8 cellular contexts compared by ENCODE assay signal in the genomic region with DNA sequence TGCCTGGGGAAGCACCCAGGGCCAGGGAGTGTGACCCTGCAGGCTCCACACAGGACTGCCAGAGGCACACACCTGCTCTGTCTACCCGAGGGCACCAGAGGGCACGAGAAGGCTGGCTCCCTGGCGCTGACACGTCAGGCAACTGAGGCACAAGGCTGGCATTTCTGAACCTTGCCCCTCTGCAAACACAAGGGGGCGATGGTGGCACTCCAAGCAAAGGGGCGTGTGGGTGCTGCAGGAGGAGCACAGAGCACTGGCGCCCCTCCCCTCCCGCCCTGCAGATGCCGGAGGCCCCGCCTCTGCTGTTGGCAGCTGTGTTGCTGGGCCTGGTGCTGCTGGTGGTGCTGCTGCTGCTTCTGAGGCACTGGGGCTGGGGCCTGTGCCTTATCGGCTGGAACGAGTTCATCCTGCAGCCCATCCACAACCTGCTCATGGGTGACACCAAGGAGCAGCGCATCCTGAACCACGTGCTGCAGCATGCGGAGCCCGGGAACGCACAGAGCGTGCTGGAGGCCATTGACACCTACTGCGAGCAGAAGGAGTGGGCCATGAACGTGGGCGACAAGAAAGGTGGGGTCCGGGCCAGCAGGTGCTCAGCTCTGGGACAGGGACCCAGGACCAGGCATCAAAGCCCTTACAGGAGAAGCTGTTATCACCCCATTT. TPM values are rescaled to one million over a fixed set of nuclear protein-coding genes. Genes with fewer than 3 reads are reported as not detected.
A peak's percentile ranks its signal among the peaks of the same experiment; 100 is the strongest.
DNase-seq lines count a peak whose midpoint lies in the region; ATAC-seq, FAIRE-seq and TF ChIP-seq lines count a peak whose summit lies in the region.

No MANE protein-coding gene starts in this region.

- H3K4me2 ChIP-seq in endothelial cell of umbilical vein (ENCODE audit: insufficient read depth, low read length): no peak overlapping the region

- CTCF ChIA-PET in activated CD8-positive, alpha-beta T cell treated with anti-CD3 and anti-CD28 coated beads for 36 hours (lab: Charles Lee): interaction anchor here (2.2 to 2.3 kb wide), 2 partner anchors 9 to 52 kb away, joined by 8 to 10 read pairs; no protein-coding TSS in a partner anchor
- CTCF ChIA-PET in endothelial cell of umbilical vein (lab: Charles Lee): interaction anchor here (0.6 to 1.7 kb wide), 14 partner anchors 9 to 232 kb away, joined by 3 to 14 read pairs (median 4); no protein-coding TSS in a partner anchor

- peaks cover 28% of the 10 kb centered on the region for H3K4me1 ChIP-seq in endothelial cell of umbilical vein (ENCODE audit: control insufficient read depth, extremely low read depth, insufficient read depth, low read length)

- no peak overlapping the region for H3K27ac Mint-ChIP-seq in activated CD8-positive, alpha-beta T cell treated with anti-CD3 and anti-CD28 coated beads for 36 hours
- H3K27ac Mint-ChIP-seq in stimulated activated memory B cell treated with anti-CD40 and anti-IgM and Interleukin-4, amounts not matched to agents 10 μg/mL and 1 μg/mL and 100 μg/mL, for 72 hours: no peak overlapping the region

- intact Hi-C loops in activated CD8-positive, alpha-beta T cell treated with anti-CD3 and anti-CD28 coated beads for 36 hours (cut with micrococcal nuclease): no loop called here
- intact Hi-C loops in endothelial cell of umbilical vein (cut with micrococcal nuclease): loop anchor here (1.0 to 2.0 kb wide), 2 partner anchors 66 to 118 kb away; partner anchors contain the start of gene DGCR8

- peak; percentile 84 for FAIRE-seq in endothelial cell of umbilical vein (lab: Jason Lieb, UNC)

- POLR2A ChIA-PET in activated CD8-positive, alpha-beta T cell treated with anti-CD3 and anti-CD28 coated beads for 36 hours (lab: Charles Lee): no interaction called here
- POLR2A ChIA-PET in endothelial cell of umbilical vein (lab: Charles Lee): no interaction called here

- peak; percentile 74 for TF ChIP-seq CTCF in GM12873 (IDR thresholded peaks at IDR 0.05; ENCODE audit: insufficient read depth, low read depth, low read length, missing control alignments)
- peak; percentile 79 for TF ChIP-seq CTCF in activated CD8-positive, alpha-beta T cell treated with anti-CD3 and anti-CD28 coated beads for 36 hours (IDR thresholded peaks at IDR 0.05)
- peak; percentile 54 to 83 for TF ChIP-seq CTCF in endothelial cell of umbilical vein (IDR thresholded peaks at IDR 0.05; ENCODE audit: extremely low read depth in 1 of 2, insufficient read depth in 1 of 2, low read depth in 1 of 2, low read length in 2 of 2)

- H3K27me3 ChIP-seq in endothelial cell of umbilical vein (ENCODE audit: control insufficient read depth in 2 of 2, insufficient read depth in 2 of 2, low read length in 2 of 2): no peaks in the 10 kb centered on the region

- no peaks in the 10 kb centered on the region for H3K9me3 Mint-ChIP-seq in activated CD8-positive, alpha-beta T cell treated with anti-CD3 and anti-CD28 coated beads for 36 hours
- no peaks in the 10 kb centered on the region for H3K9me3 Mint-ChIP-seq in stimulated activated memory B cell treated with anti-CD40 and anti-IgM and Interleukin-4, amounts not matched to agents 10 μg/mL and 1 μg/mL and 100 μg/mL, for 72 hours

- H3K4me3 Mint-ChIP-seq in activated CD8-positive, alpha-beta T cell treated with anti-CD3 and anti-CD28 coated beads for 36 hours: no peak overlapping the region
- H3K4me3 Mint-ChIP-seq in stimulated activated memory B cell treated with anti-CD40 and anti-IgM and Interleukin-4, amounts not matched to agents 10 μg/mL and 1 μg/mL and 100 μg/mL, for 72 hours: no peak overlapping the region

- BruUV-seq in endothelial cell of umbilical vein (replicated peaks; lab: Mats Ljungman, UMichigan): no TSS peak

- no peak overlapping the region for H3K9ac ChIP-seq in endothelial cell of umbilical vein (replicated peaks; ENCODE audit: extremely low read depth, insufficient read depth, low read length)

- peak overlapping the region; percentile 4 for H3K27ac ChIP-seq in endothelial cell of umbilical vein (ENCODE audit: insufficient read depth, low read depth, low read length)

- H2AFZ ChIP-seq in endothelial cell of umbilical vein (ENCODE audit: low read depth, low read length): no peak overlapping the region

- DNase-seq in A172 (ENCODE audit: low spot score) (peak; percentile 62), NCI-H345 (lab: John Stamatoyannopoulos, UW) (peak; percentile 79), endothelial cell of umbilical vein (ENCODE audit: low read depth, low spot score) (peak; percentile 75), midbrain (lab: John Stamatoyannopoulos, UW) (peak; percentile 81)
- peak; percentile 85 for DNase-seq in activated CD8-positive, alpha-beta T cell treated with anti-CD3 and anti-CD28 coated beads for 36 hours

- H3K4me3 ChIP-seq in endothelial cell of umbilical vein (replicated peaks in 1 of 3; ENCODE audit: insufficient read depth in 1 of 3, low read depth in 1 of 3, low read length in 3 of 3): no peak overlapping the region

- H4K20me1 ChIP-seq in endothelial cell of umbilical vein (replicated peaks; ENCODE audit: control insufficient read depth, extremely low read depth, insufficient read depth, low read length): no peaks in the 10 kb centered on the region

- dilution Hi-C loops in endothelial cell of umbilical vein (cut with MboI; ENCODE audit: extremely low pct_ligation_motif_present, low sequenced_read_pairs): no loop called here

- no peaks in the 10 kb centered on the region for H3K79me2 ChIP-seq in endothelial cell of umbilical vein (ENCODE audit: control insufficient read depth, insufficient read depth, low read length)

- H3K9me3 ChIP-seq in endothelial cell of umbilical vein (replicated peaks; ENCODE audit: control insufficient read depth, insufficient read depth, low read length): no peaks in the 10 kb centered on the region

- no peaks in the 10 kb centered on the region for H3K27me3 Mint-ChIP-seq in activated CD8-positive, alpha-beta T cell treated with anti-CD3 and anti-CD28 coated beads for 36 hours
- H3K27me3 Mint-ChIP-seq in stimulated activated memory B cell treated with anti-CD40 and anti-IgM and Interleukin-4, amounts not matched to agents 10 μg/mL and 1 μg/mL and 100 μg/mL, for 72 hours: no peaks in the 10 kb centered on the region

- peaks cover 9% of the 10 kb centered on the region for H3K36me3 Mint-ChIP-seq in activated CD8-positive, alpha-beta T cell treated with anti-CD3 and anti-CD28 coated beads for 36 hours (ENCODE audit: low read depth)
- H3K36me3 Mint-ChIP-seq in stimulated activated memory B cell treated with anti-CD40 and anti-IgM and Interleukin-4, amounts not matched to agents 10 μg/mL and 1 μg/mL and 100 μg/mL, for 72 hours: peaks cover 14% of the 10 kb centered on the region

- peaks cover 3% of the 10 kb centered on the region for H3K4me1 Mint-ChIP-seq in activated CD8-positive, alpha-beta T cell treated with anti-CD3 and anti-CD28 coated beads for 36 hours (ENCODE audit: low read depth)
- peaks cover 12% of the 10 kb centered on the region for H3K4me1 Mint-ChIP-seq in stimulated activated memory B cell treated with anti-CD40 and anti-IgM and Interleukin-4, amounts not matched to agents 10 μg/mL and 1 μg/mL and 100 μg/mL, for 72 hours

- H3K9me1 ChIP-seq in endothelial cell of umbilical vein (replicated peaks; ENCODE audit: control insufficient read depth, extremely low read depth, insufficient read depth, low read length): no peaks in the 10 kb centered on the region

- peak; percentile 93 for ATAC-seq in activated CD8-positive, alpha-beta T cell treated with anti-CD3 and anti-CD28 coated beads for 36 hours
- peak; percentile 35 for ATAC-seq in stimulated activated memory B cell treated with anti-CD40 and anti-IgM and Interleukin-4, amounts not matched to agents 10 μg/mL and 1 μg/mL and 100 μg/mL, for 72 hours
- ATAC-seq in GM21619 (IDR thresholded peaks at IDR 0.05; ENCODE audit: unreplicated experiment): no peak

- TF ChIP-seq POLR2A in endothelial cell of umbilical vein (IDR thresholded peaks at IDR 0.05; ENCODE audit: low read depth, low read length): no peak

- peaks cover 0 to 27% of the 10 kb centered on the region in 2 experiments for H3K36me3 ChIP-seq in endothelial cell of umbilical vein (ENCODE audit: control insufficient read depth in 2 of 2, extremely low read depth in 1 of 2, insufficient read depth in 2 of 2, low read length in 2 of 2)

RNA-seq across cellular contexts. Expression of gene TXNRD2, which starts 20.8 kb away (rescaled TPM):
- total RNA-seq in A172 (2014; rRNA removed; shearing (Covaris generic)): 112 and 114 TPM in 2 replicates
- total RNA-seq in activated CD8-positive, alpha-beta T cell treated with anti-CD3 and anti-CD28 coated beads for 36 hours: 10 to 100 TPM; 18.0 to 18.5 TPM
- 211 and 245 TPM in 2 replicates for total RNA-seq in endothelial cell of umbilical vein
- polyA plus RNA-seq in endothelial cell of umbilical vein: 440 and 511 TPM in 2 replicates
- polyA plus RNA-seq in endothelial cell of umbilical vein (2011; cell fraction: cytosol; rRNA removed): 259 and 341 TPM in 2 replicates
- polyA plus RNA-seq in endothelial cell of umbilical vein (2011; cell fraction: nucleus; rRNA removed): 576 and 663 TPM in 2 replicates
- 102 and 113 TPM in 2 replicates for polyA plus RNA-seq in endothelial cell of umbilical vein (2012)
- 102 and 126 TPM in 2 replicates for polyA minus RNA-seq in endothelial cell of umbilical vein
- polyA minus RNA-seq in endothelial cell of umbilical vein (2011; cell fraction: cytosol; rRNA and poly(A)+ RNA removed): 25.2 TPM
- polyA minus RNA-seq in endothelial cell of umbilical vein (2011; cell fraction: nucleus; rRNA and poly(A)+ RNA removed): 91.1 and 144 TPM in 2 replicates

RNA-seq across cellular contexts. Expression of gene COMT, which starts 20.8 kb away (rescaled TPM):
- 91.9 and 130 TPM in 2 replicates for total RNA-seq in A172 (2014; rRNA removed; shearing (Covaris generic))
- total RNA-seq in activated CD8-positive, alpha-beta T cell treated with anti-CD3 and anti-CD28 coated beads for 36 hours: 10 to 100 TPM; 70.7 to 74.5 TPM
- 221 and 246 TPM in 2 replicates for total RNA-seq in endothelial cell of umbilical vein
- polyA plus RNA-seq in endothelial cell of umbilical vein: 537 and 579 TPM in 2 replicates
- polyA plus RNA-seq in endothelial cell of umbilical vein (2011; cell fraction: cytosol; rRNA removed): 320 and 379 TPM in 2 replicates
- 183 and 186 TPM in 2 replicates for polyA plus RNA-seq in endothelial cell of umbilical vein (2011; cell fraction: nucleus; rRNA removed)
- polyA plus RNA-seq in endothelial cell of umbilical vein (2012): 145 and 199 TPM in 2 replicates
- 206 and 246 TPM in 2 replicates for polyA minus RNA-seq in endothelial cell of umbilical vein
- 31.5 TPM for polyA minus RNA-seq in endothelial cell of umbilical vein (2011; cell fraction: cytosol; rRNA and poly(A)+ RNA removed)
- 38.0 and 46.4 TPM in 2 replicates for polyA minus RNA-seq in endothelial cell of umbilical vein (2011; cell fraction: nucleus; rRNA and poly(A)+ RNA removed)

RNA-seq across cellular contexts. Expression of gene ARVCF, which starts 54.2 kb away (rescaled TPM):
- total RNA-seq in A172 (2014; rRNA removed; shearing (Covaris generic)): 9.3 and 22.7 TPM in 2 replicates
- 1 to 10 TPM; 1.2 to 1.9 TPM for total RNA-seq in activated CD8-positive, alpha-beta T cell treated with anti-CD3 and anti-CD28 coated beads for 36 hours
- total RNA-seq in endothelial cell of umbilical vein: 105 and 109 TPM in 2 replicates
- polyA plus RNA-seq in endothelial cell of umbilical vein: 81.3 and 83.6 TPM in 2 replicates
- polyA plus RNA-seq in endothelial cell of umbilical vein (2011; cell fraction: cytosol; rRNA removed): 30.5 and 49.1 TPM in 2 replicates
- 288 and 295 TPM in 2 replicates for polyA plus RNA-seq in endothelial cell of umbilical vein (2011; cell fraction: nucleus; rRNA removed)
- polyA plus RNA-seq in endothelial cell of umbilical vein (2012): 22.8 and 27.5 TPM in 2 replicates
- 43.0 and 52.9 TPM in 2 replicates for polyA minus RNA-seq in endothelial cell of umbilical vein
- polyA minus RNA-seq in endothelial cell of umbilical vein (2011; cell fraction: cytosol; rRNA and poly(A)+ RNA removed): 1.7 TPM
- polyA minus RNA-seq in endothelial cell of umbilical vein (2011; cell fraction: nucleus; rRNA and poly(A)+ RNA removed): 58.2 and 105 TPM in 2 replicates

RNA-seq across cellular contexts. Expression of gene TANGO2, which starts 58.5 kb away (rescaled TPM):
- 29.6 and 36.3 TPM in 2 replicates for total RNA-seq in A172 (2014; rRNA removed; shearing (Covaris generic))
- 10 to 100 TPM; 15.7 to 18.3 TPM for total RNA-seq in activated CD8-positive, alpha-beta T cell treated with anti-CD3 and anti-CD28 coated beads for 36 hours
- total RNA-seq in endothelial cell of umbilical vein: 33.2 and 40.0 TPM in 2 replicates
- 49.3 and 59.5 TPM in 2 replicates for polyA plus RNA-seq in endothelial cell of umbilical vein
- polyA plus RNA-seq in endothelial cell of umbilical vein (2011; cell fraction: cytosol; rRNA removed): 34.3 and 36.5 TPM in 2 replicates
- polyA plus RNA-seq in endothelial cell of umbilical vein (2011; cell fraction: nucleus; rRNA removed): 48.4 and 53.3 TPM in 2 replicates
- polyA plus RNA-seq in endothelial cell of umbilical vein (2012): 20.4 and 20.9 TPM in 2 replicates
- polyA minus RNA-seq in endothelial cell of umbilical vein: 82.2 and 90.8 TPM in 2 replicates
- 10.1 TPM for polyA minus RNA-seq in endothelial cell of umbilical vein (2011; cell fraction: cytosol; rRNA and poly(A)+ RNA removed)
- polyA minus RNA-seq in endothelial cell of umbilical vein (2011; cell fraction: nucleus; rRNA and poly(A)+ RNA removed): 22.9 and 23.8 TPM in 2 replicates
